ENCODE assay signal across 1 cellular context in genomic region chr13:99310382-99311031, GRCh38.
TF ChIP-seq lines count a peak whose summit lies in the region.

No MANE protein-coding gene starts in this region.

TF ChIP-seq in GM23338, 12 proteins besides CTCF, POLR2A, EP300 and RAD21 (continued from another document):
- TF ChIP-seq ZNF462 (CRISPR knock-in tag; IDR thresholded peaks at IDR 0.05) = no peak
- no peak for TF ChIP-seq ETS1 (IDR thresholded peaks at IDR 0.05)
- no peak for TF ChIP-seq ZNF331 (CRISPR knock-in tag; IDR thresholded peaks at IDR 0.05; ENCODE audit: low read depth)
- no peak for TF ChIP-seq JUNB (IDR thresholded peaks at IDR 0.05; ENCODE audit: unreplicated experiment)
- TF ChIP-seq NANOG (IDR thresholded peaks at IDR 0.05; ENCODE audit: borderline replicate concordance) = no peak
- no peak for TF ChIP-seq POLR2AphosphoS5 (IDR thresholded peaks at IDR 0.05; ENCODE audit: low read depth)
- no peak for TF ChIP-seq REST (IDR thresholded peaks at IDR 0.05; ENCODE audit: unreplicated experiment)
- no peak for TF ChIP-seq EZH2phosphoT487 (IDR thresholded peaks at IDR 0.05; ENCODE audit: unreplicated experiment)
